2 cellular contexts compared by ENCODE assay signal in the genomic region with DNA sequence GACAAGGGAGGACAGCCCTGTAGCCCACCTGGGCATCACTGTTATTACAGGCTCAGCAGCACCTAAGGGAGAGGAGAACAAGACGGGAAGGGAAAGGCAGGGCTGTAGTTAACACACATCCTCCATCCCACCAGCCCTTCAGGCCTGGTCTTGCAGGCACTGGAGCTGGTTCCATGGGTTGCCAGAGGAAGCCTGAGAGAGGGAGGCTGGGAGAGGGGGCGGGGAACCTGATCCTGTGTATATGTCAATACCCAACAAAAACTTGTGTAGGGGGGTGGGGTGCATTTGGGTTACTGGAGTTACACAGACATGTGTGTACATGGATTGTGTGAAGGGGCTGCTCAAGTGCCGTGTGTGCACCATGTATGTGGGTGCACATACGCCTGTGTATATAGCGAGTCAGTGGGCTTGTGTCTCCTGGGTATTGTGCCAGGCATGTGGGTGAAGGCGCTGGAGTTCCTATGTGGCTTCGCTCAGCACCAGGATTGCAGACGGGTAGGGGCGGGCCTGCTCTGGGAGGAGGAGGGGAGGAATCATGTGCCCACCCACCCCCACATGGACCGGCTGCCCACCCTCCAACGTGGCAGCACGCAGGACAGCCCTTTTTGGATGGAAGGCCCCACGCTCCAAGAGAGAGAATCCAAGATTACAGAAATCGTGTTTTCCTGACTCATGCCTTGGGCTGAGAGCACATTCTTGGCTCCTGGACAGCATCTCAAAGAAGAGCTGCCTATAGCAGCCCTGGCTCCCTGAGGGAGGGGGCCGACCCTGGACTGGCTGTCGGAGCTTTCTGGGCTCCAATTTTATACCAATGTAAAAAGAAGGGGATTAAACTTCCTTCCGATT.
TF ChIP-seq lines count a peak whose summit lies in the region.

No MANE protein-coding gene starts in this region.

TF ChIP-seq in GM23338, 12 proteins besides CTCF, POLR2A, EP300 and RAD21:
- TF ChIP-seq REST (IDR thresholded peaks at IDR 0.05; ENCODE audit: unreplicated experiment): no peak
- no peak for TF ChIP-seq JUNB (IDR thresholded peaks at IDR 0.05; ENCODE audit: unreplicated experiment)
- TF ChIP-seq NANOG (IDR thresholded peaks at IDR 0.05; ENCODE audit: borderline replicate concordance): no peak
- no peak for TF ChIP-seq EZH2 (IDR thresholded peaks at IDR 0.05; ENCODE audit: low read depth, unreplicated experiment)
- no peak for TF ChIP-seq EZH2phosphoT487 (IDR thresholded peaks at IDR 0.05; ENCODE audit: unreplicated experiment)

TF ChIP-seq in WTC11, 78 proteins besides CTCF, POLR2A, EP300 and RAD21 (continued from another document):
- no peak for TF ChIP-seq ATF6 (CRISPR knock-in tag; IDR thresholded peaks at IDR 0.05)
- no peak for TF ChIP-seq OVOL2 (CRISPR knock-in tag; IDR thresholded peaks at IDR 0.05; ENCODE audit: borderline replicate concordance)
- no peak for TF ChIP-seq CDX4 (CRISPR knock-in tag; IDR thresholded peaks at IDR 0.05; ENCODE audit: borderline replicate concordance)
- no peak for TF ChIP-seq MYBL2 (CRISPR knock-in tag; IDR thresholded peaks at IDR 0.05)
- TF ChIP-seq, protein P1, sequence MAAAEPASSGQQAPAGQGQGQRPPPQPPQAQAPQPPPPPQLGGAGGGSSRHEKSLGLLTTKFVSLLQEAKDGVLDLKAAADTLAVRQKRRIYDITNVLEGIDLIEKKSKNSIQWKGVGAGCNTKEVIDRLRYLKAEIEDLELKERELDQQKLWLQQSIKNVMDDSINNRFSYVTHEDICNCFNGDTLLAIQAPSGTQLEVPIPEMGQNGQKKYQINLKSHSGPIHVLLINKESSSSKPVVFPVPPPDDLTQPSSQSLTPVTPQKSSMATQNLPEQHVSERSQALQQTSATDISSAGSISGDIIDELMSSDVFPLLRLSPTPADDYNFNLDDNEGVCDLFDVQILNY (CRISPR knock-in tag; IDR thresholded peaks at IDR 0.05): no peak
- TF ChIP-seq GRHL2 (CRISPR knock-in tag; IDR thresholded peaks at IDR 0.05; ENCODE audit: insufficient replicate concordance, severe bottlenecking): no peak
- TF ChIP-seq IRF2 (CRISPR knock-in tag; IDR thresholded peaks at IDR 0.05; ENCODE audit: borderline replicate concordance, low read depth): no peak
- TF ChIP-seq, protein P2, sequence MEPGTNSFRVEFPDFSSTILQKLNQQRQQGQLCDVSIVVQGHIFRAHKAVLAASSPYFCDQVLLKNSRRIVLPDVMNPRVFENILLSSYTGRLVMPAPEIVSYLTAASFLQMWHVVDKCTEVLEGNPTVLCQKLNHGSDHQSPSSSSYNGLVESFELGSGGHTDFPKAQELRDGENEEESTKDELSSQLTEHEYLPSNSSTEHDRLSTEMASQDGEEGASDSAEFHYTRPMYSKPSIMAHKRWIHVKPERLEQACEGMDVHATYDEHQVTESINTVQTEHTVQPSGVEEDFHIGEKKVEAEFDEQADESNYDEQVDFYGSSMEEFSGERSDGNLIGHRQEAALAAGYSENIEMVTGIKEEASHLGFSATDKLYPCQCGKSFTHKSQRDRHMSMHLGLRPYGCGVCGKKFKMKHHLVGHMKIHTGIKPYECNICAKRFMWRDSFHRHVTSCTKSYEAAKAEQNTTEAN (CRISPR knock-in tag; IDR thresholded peaks at IDR 0.05): no peak
- TF ChIP-seq, protein P3, sequence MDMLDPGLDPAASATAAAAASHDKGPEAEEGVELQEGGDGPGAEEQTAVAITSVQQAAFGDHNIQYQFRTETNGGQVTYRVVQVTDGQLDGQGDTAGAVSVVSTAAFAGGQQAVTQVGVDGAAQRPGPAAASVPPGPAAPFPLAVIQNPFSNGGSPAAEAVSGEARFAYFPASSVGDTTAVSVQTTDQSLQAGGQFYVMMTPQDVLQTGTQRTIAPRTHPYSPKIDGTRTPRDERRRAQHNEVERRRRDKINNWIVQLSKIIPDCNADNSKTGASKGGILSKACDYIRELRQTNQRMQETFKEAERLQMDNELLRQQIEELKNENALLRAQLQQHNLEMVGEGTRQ (CRISPR knock-in tag; IDR thresholded peaks at IDR 0.05): no peak
- TF ChIP-seq, protein P4, sequence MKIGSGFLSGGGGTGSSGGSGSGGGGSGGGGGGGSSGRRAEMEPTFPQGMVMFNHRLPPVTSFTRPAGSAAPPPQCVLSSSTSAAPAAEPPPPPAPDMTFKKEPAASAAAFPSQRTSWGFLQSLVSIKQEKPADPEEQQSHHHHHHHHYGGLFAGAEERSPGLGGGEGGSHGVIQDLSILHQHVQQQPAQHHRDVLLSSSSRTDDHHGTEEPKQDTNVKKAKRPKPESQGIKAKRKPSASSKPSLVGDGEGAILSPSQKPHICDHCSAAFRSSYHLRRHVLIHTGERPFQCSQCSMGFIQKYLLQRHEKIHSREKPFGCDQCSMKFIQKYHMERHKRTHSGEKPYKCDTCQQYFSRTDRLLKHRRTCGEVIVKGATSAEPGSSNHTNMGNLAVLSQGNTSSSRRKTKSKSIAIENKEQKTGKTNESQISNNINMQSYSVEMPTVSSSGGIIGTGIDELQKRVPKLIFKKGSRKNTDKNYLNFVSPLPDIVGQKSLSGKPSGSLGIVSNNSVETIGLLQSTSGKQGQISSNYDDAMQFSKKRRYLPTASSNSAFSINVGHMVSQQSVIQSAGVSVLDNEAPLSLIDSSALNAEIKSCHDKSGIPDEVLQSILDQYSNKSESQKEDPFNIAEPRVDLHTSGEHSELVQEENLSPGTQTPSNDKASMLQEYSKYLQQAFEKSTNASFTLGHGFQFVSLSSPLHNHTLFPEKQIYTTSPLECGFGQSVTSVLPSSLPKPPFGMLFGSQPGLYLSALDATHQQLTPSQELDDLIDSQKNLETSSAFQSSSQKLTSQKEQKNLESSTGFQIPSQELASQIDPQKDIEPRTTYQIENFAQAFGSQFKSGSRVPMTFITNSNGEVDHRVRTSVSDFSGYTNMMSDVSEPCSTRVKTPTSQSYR (CRISPR knock-in tag; IDR thresholded peaks at IDR 0.05): no peak
- TF ChIP-seq RELA (CRISPR knock-in tag; IDR thresholded peaks at IDR 0.05; ENCODE audit: borderline replicate concordance): no peak
- TF ChIP-seq JAZF1 (CRISPR knock-in tag; IDR thresholded peaks at IDR 0.05): no peak
- no peak for TF ChIP-seq NR3C1 (CRISPR knock-in tag; conservative IDR thresholded peaks at IDR 0.05; ENCODE audit: low read depth)
